ENCODE assay signal across 8 cellular contexts in genomic region chr11:87290304-87290922, GRCh38.
DNase-seq lines count a peak whose midpoint lies in the region; ATAC-seq and TF ChIP-seq lines count a peak whose summit lies in the region.

No MANE protein-coding gene starts in this region.

- peak; percentile 56 for ATAC-seq in HG02885 (IDR thresholded peaks at IDR 0.05; ENCODE audit: poor library complexity, unreplicated experiment)
- no peak for ATAC-seq in GM21737 (IDR thresholded peaks at IDR 0.05; ENCODE audit: unreplicated experiment)
- no peak for ATAC-seq in HG03439 (IDR thresholded peaks at IDR 0.05; ENCODE audit: unreplicated experiment)

- TF ChIP-seq CTCF in choroid plexus epithelial cell (conservative IDR thresholded peaks at IDR 0.05; ENCODE audit: low read depth, low read length) = peak; percentile 63

- DNase-seq in DMS153 treated with DMSO at 0.1 percent for 48 hours (lab: John Stamatoyannopoulos, UW; ENCODE audit: unreplicated experiment) (peak; percentile 59), NCI-H774 (lab: John Stamatoyannopoulos, UW) (peak; percentile 70), choroid plexus epithelial cell (ENCODE audit: low read depth) (peak; percentile 81), medulla oblongata (ENCODE audit: extremely low spot score) (peak; percentile 76)
- DNase-seq in activated CD4-positive, alpha-beta T cell treated with anti-CD3 and anti-CD28 coated beads, Interleukin-2, amount 50 U/mL, for 1 hour = no peak

- no peak overlapping the region for H3K4me3 ChIP-seq in choroid plexus epithelial cell (ENCODE audit: low read depth, low read length)
